12 cellular contexts compared by ENCODE assay signal in genomic region chr19:29375429-29376093, GRCh38.
"Had no signal": no experiment of that assay in that cellular context is flagged by ENCODE, and none has a peak within 500 bp of the region (broad histone marks: within the 10 kb centered on the region; RNA-seq: fewer than 3 reads in every experiment).

No MANE protein-coding gene starts in this region.

- H3K36me3 ChIP-seq: left lung, neutrophil, uterus, WERI-Rb-1 had no signal

- DNase-seq: activated CD4-positive, alpha-beta T cell treated with anti-CD3 and anti-CD28 coated beads, Interleukin-2, amount 10 ng/mL, durations not matched to agents 24 days and 14 days; activated T-cell treated with anti-CD3 and anti-CD28 coated beads, Interleukin-2, amount 50 U/mL, for 1 hour; foreskin keratinocyte; left lung; naive B cell; SK-N-SH; stimulated activated CD4-positive, alpha-beta T cell treated with anti-CD3 and anti-CD28 coated beads, Interleukin-2, amount 100 ng/mL, for 48 hours; stimulated activated naive CD8-positive, alpha-beta T cell treated with anti-CD3 and anti-CD28 coated beads, Interleukin-15, Interleukin-2, amounts not matched to agents 100 U/mL and 50 U/mL, for 24 hours; T-helper 1 cell; uterus; WERI-Rb-1 had no signal

- ATAC-seq: foreskin keratinocyte; left lung; stimulated activated naive CD8-positive, alpha-beta T cell treated with anti-CD3 and anti-CD28 coated beads, Interleukin-15, Interleukin-2, amounts not matched to agents 100 U/mL and 50 U/mL, for 24 hours had no signal

- H3K9me3 ChIP-seq: left lung, neutrophil, SK-N-SH, uterus had no signal

- H3K27ac ChIP-seq: foreskin keratinocyte, left lung, neutrophil, uterus, WERI-Rb-1 had no signal

- H3K27me3 ChIP-seq: foreskin keratinocyte, uterus had no signal

- H3K4me3 ChIP-seq: left lung, uterus had no signal

- H3K4me1 ChIP-seq: foreskin keratinocyte, left lung, uterus had no signal
